In the genomic region with DNA sequence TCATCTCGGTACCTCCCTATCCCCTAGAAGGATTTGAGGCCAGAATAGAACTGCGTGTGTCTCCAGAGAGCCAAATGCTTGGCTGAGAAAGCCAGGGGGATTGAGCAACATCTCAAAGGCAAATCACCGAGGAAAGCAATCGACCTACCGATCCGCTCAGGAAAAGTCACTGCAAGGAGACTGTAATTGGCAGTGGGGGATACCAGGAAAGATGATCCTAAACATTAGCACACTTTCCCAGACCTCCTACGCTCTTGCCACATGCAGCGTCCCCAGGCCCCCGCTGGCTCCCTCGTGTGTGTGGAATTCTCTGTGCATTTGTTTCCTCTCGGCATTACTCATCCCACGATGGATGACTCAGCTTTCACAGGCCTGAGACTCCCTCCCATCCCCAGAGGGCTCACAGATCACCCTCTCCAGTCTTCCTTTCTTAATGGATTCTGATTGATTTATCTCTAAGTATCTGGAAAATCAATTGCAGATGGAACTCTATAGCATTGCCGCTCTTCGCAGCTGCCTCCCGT, we compare ENCODE assay signal across 9 cellular contexts.
DNase-seq lines count a peak whose midpoint lies in the region; ATAC-seq and TF ChIP-seq lines count a peak whose summit lies in the region.
"Had no signal": no experiment of that assay in that cellular context is flagged by ENCODE, and none has a peak within 500 bp of the region (broad histone marks: within the 10 kb centered on the region; RNA-seq: fewer than 3 reads in every experiment).

No MANE protein-coding gene starts in this region.

- H3K4me1 ChIP-seq in thoracic aorta (ENCODE audit: control insufficient read depth in 1 of 2, low read depth in 2 of 2): peaks cover 3 to 6% of the 10 kb centered on the region in 2 donors
- no peaks in the 10 kb centered on the region for H3K4me1 ChIP-seq in effector memory CD4-positive, alpha-beta T cell (ENCODE audit: control insufficient read depth, insufficient read depth, low read length, poor library complexity, severe bottlenecking)

- no peaks in the 10 kb centered on the region for H3K36me3 Mint-ChIP-seq in brain

- TF ChIP-seq CTCF in brain (conservative IDR thresholded peaks at IDR 0.05): peak; percentile 23 to 49
- TF ChIP-seq CTCF in thoracic aorta (IDR thresholded peaks at IDR 0.05): no peak

- H3K4me3 ChIP-seq in thoracic aorta: peak overlapping the region; percentile 54
- no peak overlapping the region for H3K4me3 ChIP-seq in effector memory CD4-positive, alpha-beta T cell (ENCODE audit: insufficient read depth, low read depth, low read length, poor library complexity, severe bottlenecking)

- H3K9me3 ChIP-seq in thoracic aorta: no peaks in the 10 kb centered on the region
- no peaks in the 10 kb centered on the region for H3K9me3 ChIP-seq in effector memory CD4-positive, alpha-beta T cell (ENCODE audit: control insufficient read depth, low read length)

- H3K4me3 Mint-ChIP-seq in brain: peak overlapping the region in 1 of 5 experiments; percentile 18

- no peaks in the 10 kb centered on the region for H3K36me3 ChIP-seq in thoracic aorta
- H3K36me3 ChIP-seq in effector memory CD4-positive, alpha-beta T cell (ENCODE audit: control insufficient read depth, insufficient read depth, low read length): no peaks in the 10 kb centered on the region

- H3K27me3 ChIP-seq in thoracic aorta (replicated peaks; ENCODE audit: insufficient read depth): no peaks in the 10 kb centered on the region
- H3K27me3 ChIP-seq in effector memory CD4-positive, alpha-beta T cell (replicated peaks; ENCODE audit: control insufficient read depth, insufficient read depth, low read length, poor library complexity, severe bottlenecking): no peaks in the 10 kb centered on the region

- peaks cover 0 to 6% (median 0%) of the 10 kb centered on the region in 5 experiments for H3K9me3 Mint-ChIP-seq in brain

- ATAC-seq in thoracic aorta (ENCODE audit: insufficient number of reproducible peaks, low FRiP score, low read depth): peak; percentile 91
- no peak for ATAC-seq in HG02840 (IDR thresholded peaks at IDR 0.05; ENCODE audit: low FRiP score, unreplicated experiment)
- ATAC-seq in GM18517 (IDR thresholded peaks at IDR 0.05; ENCODE audit: unreplicated experiment): no peak

- H3K27ac ChIP-seq in thoracic aorta: peak overlapping the region; percentile 31 to 42
- no peak overlapping the region for H3K27ac ChIP-seq in effector memory CD4-positive, alpha-beta T cell (ENCODE audit: insufficient read depth, low read length, poor library complexity, severe bottlenecking)
- H3K27ac ChIP-seq: HL-60 had no signal

- peaks cover 42% of the 10 kb centered on the region for H3K4me1 Mint-ChIP-seq in brain

- H3K27me3 Mint-ChIP-seq in brain: no peaks in the 10 kb centered on the region

- peak; percentile 99 for DNase-seq in HT1080 (ENCODE audit: low read depth)
- peak; percentile 98 for DNase-seq in islet precursor cell
- peak; percentile 22 for DNase-seq in thoracic aorta (ENCODE audit: low spot score)
- no peak for DNase-seq in effector memory CD4-positive, alpha-beta T cell
- DNase-seq in COR-L47 (lab: John Stamatoyannopoulos, UW): no peak

- peak overlapping the region in 4 of 5 experiments; percentile 3 to 74 (median 57) for H3K27ac Mint-ChIP-seq in brain

Comparison
In these comparisons a context has a peak if more than half of its experiments do, and no peak if none do; other contexts are left out.
1. DNase-seq: peak in HT1080 (single experiment), islet precursor cell (single experiment) and thoracic aorta (single experiment); none in effector memory CD4-positive, alpha-beta T cell (0 of 3) and COR-L47 (single experiment).